Comparison of ENCODE assay signal across 11 cellular contexts in genomic region chr16:6573577-6573976, GRCh38.
DNase-seq lines count a peak whose midpoint lies in the region; ATAC-seq, FAIRE-seq and TF ChIP-seq lines count a peak whose summit lies in the region.
"Had no signal": no experiment of that assay in that cellular context is flagged by ENCODE, and none has a peak within 500 bp of the region (broad histone marks: within the 10 kb centered on the region; RNA-seq: fewer than 3 reads in every experiment).

No MANE protein-coding gene starts in this region.

- DNase-seq in LNCaP clone FGC (ENCODE audit: low read depth) (peak; percentile 11), K562 (ENCODE audit: extremely low read depth in 1 of 4, low spot score in 3 of 4) (peak in 2 of 4 experiments; percentile 23 to 26), nephron progenitor cell (peak; percentile 68), NCI-H2081 treated with DMSO at 0.1 percent for 48 hours (lab: John Stamatoyannopoulos, UW) (no peak), Kasumi-1 (lab: John Stamatoyannopoulos, UW) (no peak)
- DNase-seq in stimulated activated CD4-positive, alpha-beta T cell treated with anti-CD3 and anti-CD28 coated beads, Interleukin-12 subunit alpha, Interleukin-12 subunit beta, amount 100 ng/mL, for 4 hours: no peak
- DNase-seq: stimulated activated naive CD4-positive, alpha-beta T cell had no signal

- no peaks in the 10 kb centered on the region for H4K20me1 ChIP-seq in K562 (replicated peaks; ENCODE audit: control insufficient read depth, insufficient read depth, low read length)

- ATAC-seq in K562 (peak; percentile 78), GM19463 (IDR thresholded peaks at IDR 0.05; ENCODE audit: unreplicated experiment) (no peak)

- no peaks in the 10 kb centered on the region for H3K4me1 ChIP-seq in K562 (replicated peaks in 1 of 2; ENCODE audit: control insufficient read depth in 2 of 2, insufficient read depth in 2 of 2, low read length in 2 of 2)

- no peaks in the 10 kb centered on the region for H3K36me3 ChIP-seq in K562 (ENCODE audit: control insufficient read depth, insufficient read depth, low read length)
- H3K36me3 ChIP-seq: cardiac muscle cell had no signal

- CTCF ChIA-PET in K562 (lab: Yijun Ruan, JAX; ENCODE audit: low intra/inter-chr PET ratio): no interaction called here

- H3K9me1 ChIP-seq in K562 (ENCODE audit: control insufficient read depth, insufficient read depth, low read length): no peaks in the 10 kb centered on the region

- POLR2A ChIA-PET in K562 (lab: Yijun Ruan, JAX): no interaction called here

- no peak overlapping the region for H3K27ac ChIP-seq in C4-2B
- H3K27ac ChIP-seq in K562 (ENCODE audit: extremely low read depth, low read depth, low read length): no peak overlapping the region
- H3K27ac ChIP-seq: cardiac muscle cell had no signal

- no peaks in the 10 kb centered on the region for H3K9me3 Mint-ChIP-seq in nephron progenitor cell

- TF ChIP-seq POLR2A in K562 (conservative IDR thresholded peaks at IDR 0.05): no peak

- peaks cover 7 to 16% of the 10 kb centered on the region in 2 experiments; a peak in 4 of 5 replicates for H3K27me3 ChIP-seq in K562 (ENCODE audit: control insufficient read depth in 2 of 2, insufficient read depth in 2 of 2, low read length in 2 of 2)

- no peaks in the 10 kb centered on the region for H3K36me3 Mint-ChIP-seq in nephron progenitor cell (ENCODE audit: low read depth)
- H3K36me3 Mint-ChIP-seq: memory B cell had no signal

- 2% methylated on average over 22 of the region's 22 CpGs for WGBS in K562 (ENCODE audit: insufficient coverage, low coverage, missing lambda C conversion rate)

- no peak for TF ChIP-seq EP300 in K562 (IDR thresholded peaks at IDR 0.05; ENCODE audit: low read length)

- H2AFZ ChIP-seq in K562 (ENCODE audit: low read depth, low read length): no peak overlapping the region

- peaks cover 12% of the 10 kb centered on the region for H3K4me1 Mint-ChIP-seq in nephron progenitor cell
- H3K4me1 Mint-ChIP-seq: memory B cell had no signal

- no TSS peak for BruUV-seq in K562 (replicated peaks; lab: Mats Ljungman, UMichigan)

- intact Hi-C loops in K562 (cut with micrococcal nuclease): no loop called here

- H3K4me3 Mint-ChIP-seq in nephron progenitor cell: no peak overlapping the region
- H3K4me3 Mint-ChIP-seq: memory B cell had no signal

- H3K4me3 ChIP-seq in LNCaP clone FGC (ENCODE audit: low read depth, low read length) (no peak overlapping the region), K562 (no peak overlapping the region)
- H3K4me3 ChIP-seq: cardiac muscle cell had no signal

- no peak overlapping the region for H3K4me2 ChIP-seq in K562 (ENCODE audit: insufficient read depth, low read length)

- no peak for FAIRE-seq in K562 (lab: Jason Lieb, UNC)

- H3K9ac ChIP-seq in K562 (ENCODE audit: insufficient read depth in 1 of 2, low read depth in 2 of 2, low read length in 2 of 2): no peak overlapping the region

- no peak overlapping the region for H3K27ac Mint-ChIP-seq in nephron progenitor cell
- H3K27ac Mint-ChIP-seq: memory B cell had no signal

- in situ Hi-C loops in K562 (cut with MboI): no loop called here

- H3K27me3 Mint-ChIP-seq in nephron progenitor cell (ENCODE audit: low read depth, poor library complexity): peaks cover 14% of the 10 kb centered on the region
- H3K27me3 Mint-ChIP-seq: memory B cell had no signal

- TF ChIP-seq CTCF in C4-2B (conservative IDR thresholded peaks at IDR 0.05) (peak; percentile 69), LNCaP clone FGC (IDR thresholded peaks at IDR 0.05; ENCODE audit: control insufficient read depth, extremely low read depth, insufficient read depth) (peak; percentile 92), K562 (IDR thresholded peaks at IDR 0.05 in 2 of 3, conservative IDR thresholded peaks at IDR 0.05 in 1 of 3; ENCODE audit: insufficient read depth in 2 of 3, low read depth in 1 of 3, low read length in 3 of 3) (peak; percentile 15 to 36 (median 32); a peak in 2 of 6 replicates), nephron progenitor cell (IDR thresholded peaks at IDR 0.05) (peak; percentile 50)

- H3K79me2 ChIP-seq in K562 (ENCODE audit: control insufficient read depth, insufficient read depth, low read length): no peaks in the 10 kb centered on the region

- peak in 1 of 2 experiments; percentile 35; a peak in 2 of 4 replicates for TF ChIP-seq RAD21 in K562 (CRISPR knock-in tag; conservative IDR thresholded peaks at IDR 0.05 in 1 of 2, IDR thresholded peaks at IDR 0.05 in 1 of 2)

- no peaks in the 10 kb centered on the region for H3K9me3 ChIP-seq in K562 (replicated peaks; ENCODE audit: control insufficient read depth, insufficient read depth, low read depth, low read length)

TF ChIP-seq in K562, 482 proteins besides CTCF, POLR2A, EP300 and RAD21:
- TF ChIP-seq, protein P1, sequence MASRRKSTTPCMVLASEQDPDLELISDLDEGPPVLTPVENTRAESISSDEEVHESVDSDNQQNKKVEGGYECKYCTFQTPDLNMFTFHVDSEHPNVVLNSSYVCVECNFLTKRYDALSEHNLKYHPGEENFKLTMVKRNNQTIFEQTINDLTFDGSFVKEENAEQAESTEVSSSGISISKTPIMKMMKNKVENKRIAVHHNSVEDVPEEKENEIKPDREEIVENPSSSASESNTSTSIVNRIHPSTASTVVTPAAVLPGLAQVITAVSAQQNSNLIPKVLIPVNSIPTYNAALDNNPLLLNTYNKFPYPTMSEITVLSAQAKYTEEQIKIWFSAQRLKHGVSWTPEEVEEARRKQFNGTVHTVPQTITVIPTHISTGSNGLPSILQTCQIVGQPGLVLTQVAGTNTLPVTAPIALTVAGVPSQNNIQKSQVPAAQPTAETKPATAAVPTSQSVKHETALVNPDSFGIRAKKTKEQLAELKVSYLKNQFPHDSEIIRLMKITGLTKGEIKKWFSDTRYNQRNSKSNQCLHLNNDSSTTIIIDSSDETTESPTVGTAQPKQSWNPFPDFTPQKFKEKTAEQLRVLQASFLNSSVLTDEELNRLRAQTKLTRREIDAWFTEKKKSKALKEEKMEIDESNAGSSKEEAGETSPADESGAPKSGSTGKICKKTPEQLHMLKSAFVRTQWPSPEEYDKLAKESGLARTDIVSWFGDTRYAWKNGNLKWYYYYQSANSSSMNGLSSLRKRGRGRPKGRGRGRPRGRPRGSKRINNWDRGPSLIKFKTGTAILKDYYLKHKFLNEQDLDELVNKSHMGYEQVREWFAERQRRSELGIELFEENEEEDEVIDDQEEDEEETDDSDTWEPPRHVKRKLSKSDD (conservative IDR thresholded peaks at IDR 0.05; ENCODE audit: low read length): no peak
- TF ChIP-seq SMC3 (conservative IDR thresholded peaks at IDR 0.05; ENCODE audit: insufficient read depth, low read depth, low read length): 0 out of 2 replicates have a peak, but pooled peaks have one; percentile 6

Comparison
In these comparisons a context has a peak if more than half of its experiments do, and no peak if none do; other contexts are left out.
1. CTCF ChIP-seq: peak in every context shown above with its lines; median percentile 92 in LNCaP clone FGC; 69 in C4-2B; 50 in nephron progenitor cell; 32 in K562.
2. DNase-seq: peak in LNCaP clone FGC (single experiment) and nephron progenitor cell (single experiment); none in NCI-H2081 treated with DMSO at 0.1 percent for 48 hours (single experiment), Kasumi-1 (0 of 2) and stimulated activated CD4-positive, alpha-beta T cell treated with anti-CD3 and anti-CD28 coated beads, Interleukin-12 subunit alpha, Interleukin-12 subunit beta, amount 100 ng/mL, for 4 hours (single experiment).